1 cellular context compared by ENCODE assay signal in the genomic region with DNA sequence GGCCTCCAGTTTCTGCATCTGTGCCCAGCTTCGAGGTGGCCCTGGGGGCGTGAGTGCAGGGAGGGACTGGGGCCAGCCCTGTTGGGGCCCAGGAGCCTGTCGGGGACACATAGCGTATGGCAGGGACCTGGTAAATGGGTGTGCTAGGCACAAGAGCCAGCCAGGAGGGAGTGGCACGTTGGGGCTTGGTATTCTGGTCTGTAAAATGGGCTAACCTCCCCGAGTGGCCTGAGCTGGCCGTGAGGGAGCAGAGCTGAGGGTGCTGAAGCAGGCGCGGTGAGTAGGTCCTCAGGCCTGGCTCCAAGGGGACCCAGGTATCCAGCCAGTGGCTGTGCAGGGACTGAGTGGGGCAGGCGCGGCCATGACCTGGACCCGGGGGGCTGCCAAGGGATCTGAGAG.
A peak's percentile ranks its signal among the peaks of the same experiment; 100 is the strongest.
TF ChIP-seq lines count a peak whose summit lies in the region.

No MANE protein-coding gene starts in this region.

TF ChIP-seq in HepG2, 621 proteins besides CTCF, POLR2A, EP300 and RAD21:
- TF ChIP-seq ZNF775 (CRISPR knock-in tag; IDR thresholded peaks at IDR 0.05; ENCODE audit: borderline replicate concordance), result no peak
- TF ChIP-seq, protein P1, sequence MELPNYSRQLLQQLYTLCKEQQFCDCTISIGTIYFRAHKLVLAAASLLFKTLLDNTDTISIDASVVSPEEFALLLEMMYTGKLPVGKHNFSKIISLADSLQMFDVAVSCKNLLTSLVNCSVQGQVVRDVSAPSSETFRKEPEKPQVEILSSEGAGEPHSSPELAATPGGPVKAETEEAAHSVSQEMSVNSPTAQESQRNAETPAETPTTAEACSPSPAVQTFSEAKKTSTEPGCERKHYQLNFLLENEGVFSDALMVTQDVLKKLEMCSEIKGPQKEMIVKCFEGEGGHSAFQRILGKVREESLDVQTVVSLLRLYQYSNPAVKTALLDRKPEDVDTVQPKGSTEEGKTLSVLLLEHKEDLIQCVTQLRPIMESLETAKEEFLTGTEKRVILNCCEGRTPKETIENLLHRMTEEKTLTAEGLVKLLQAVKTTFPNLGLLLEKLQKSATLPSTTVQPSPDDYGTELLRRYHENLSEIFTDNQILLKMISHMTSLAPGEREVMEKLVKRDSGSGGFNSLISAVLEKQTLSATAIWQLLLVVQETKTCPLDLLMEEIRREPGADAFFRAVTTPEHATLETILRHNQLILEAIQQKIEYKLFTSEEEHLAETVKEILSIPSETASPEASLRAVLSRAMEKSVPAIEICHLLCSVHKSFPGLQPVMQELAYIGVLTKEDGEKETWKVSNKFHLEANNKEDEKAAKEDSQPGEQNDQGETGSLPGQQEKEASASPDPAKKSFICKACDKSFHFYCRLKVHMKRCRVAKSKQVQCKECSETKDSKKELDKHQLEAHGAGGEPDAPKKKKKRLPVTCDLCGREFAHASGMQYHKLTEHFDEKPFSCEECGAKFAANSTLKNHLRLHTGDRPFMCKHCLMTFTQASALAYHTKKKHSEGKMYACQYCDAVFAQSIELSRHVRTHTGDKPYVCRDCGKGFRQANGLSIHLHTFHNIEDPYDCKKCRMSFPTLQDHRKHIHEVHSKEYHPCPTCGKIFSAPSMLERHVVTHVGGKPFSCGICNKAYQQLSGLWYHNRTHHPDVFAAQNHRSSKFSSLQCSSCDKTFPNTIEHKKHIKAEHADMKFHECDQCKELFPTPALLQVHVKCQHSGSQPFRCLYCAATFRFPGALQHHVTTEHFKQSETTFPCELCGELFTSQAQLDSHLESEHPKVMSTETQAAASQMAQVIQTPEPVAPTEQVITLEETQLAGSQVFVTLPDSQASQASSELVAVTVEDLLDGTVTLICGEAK (IDR thresholded peaks at IDR 0.05), result no peak
- TF ChIP-seq, protein P1 (CRISPR knock-in tag; IDR thresholded peaks at IDR 0.05), result no peak
- no peak for TF ChIP-seq ZBTB21 (CRISPR knock-in tag; IDR thresholded peaks at IDR 0.05)
- peak; percentile 84 for TF ChIP-seq AGO2 (optimal IDR thresholded peaks at IDR 0.05; ENCODE audit: low read depth, low read length)
- TF ChIP-seq NR3C1 (CRISPR knock-in tag; IDR thresholded peaks at IDR 0.05), result no peak
- TF ChIP-seq ZBTB7A (CRISPR knock-in tag; IDR thresholded peaks at IDR 0.05), result no peak
- no peak for TF ChIP-seq ZFP41 (CRISPR knock-in tag; IDR thresholded peaks at IDR 0.05; ENCODE audit: borderline replicate concordance)
- TF ChIP-seq POLR2AphosphoS5 (IDR thresholded peaks at IDR 0.05; ENCODE audit: low read depth, low read length), result peak; percentile 23; the same call in 1 of the 2 replicates
- peak; percentile 74 for TF ChIP-seq ZNF629 (CRISPR knock-in tag; conservative IDR thresholded peaks at IDR 0.05)
- TF ChIP-seq AGO1 (IDR thresholded peaks at IDR 0.05; ENCODE audit: low read depth, low read length, poor library complexity, severe bottlenecking), result peak; percentile 9
